ENCODE assay signal across 8 cellular contexts in the genomic region with DNA sequence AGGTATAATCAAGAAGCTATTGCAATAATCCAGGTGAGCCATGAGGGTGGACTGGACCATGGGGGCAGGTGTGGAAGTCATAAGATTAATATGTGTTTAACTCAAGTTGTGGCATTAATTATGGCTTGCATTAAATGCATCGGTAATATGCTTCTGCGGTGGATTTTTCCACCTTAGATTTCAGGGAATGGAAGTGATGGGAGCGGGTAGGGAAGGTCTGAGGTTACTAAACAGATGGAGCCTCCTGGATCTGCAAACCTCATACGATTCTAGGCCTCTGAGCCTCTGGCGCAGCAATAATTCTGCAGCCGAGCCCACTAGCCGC. TPM values are rescaled to one million over a fixed set of nuclear protein-coding genes. Genes with fewer than 3 reads are reported as not detected.
DNase-seq lines count a peak whose midpoint lies in the region; ATAC-seq, FAIRE-seq and TF ChIP-seq lines count a peak whose summit lies in the region.

No MANE protein-coding gene starts in this region.

- CTCF ChIA-PET in CD4-positive, alpha-beta T cell (lab: Charles Lee): interaction anchor here (1.1 kb wide), 1 partner anchor 74 kb away, joined by 3 read pairs; no protein-coding TSS in a partner anchor

- DNase-seq in CD4-positive, alpha-beta T cell: no peak
- DNase-seq in RWPE2 (ENCODE audit: low spot score): no peak
- DNase-seq in pancreas: no peak
- DNase-seq in KG1 (lab: John Stamatoyannopoulos, UW): no peak
- DNase-seq in cortex of kidney (lab: John Stamatoyannopoulos, UW): no peak
- DNase-seq in NCI-H2171 treated with DMSO at 0.1 percent for 48 hours (lab: John Stamatoyannopoulos, UW): no peak

- no peak for FAIRE-seq in pancreas (lab: Jason Lieb, UNC)

- peaks cover 40% of the 10 kb centered on the region for H3K36me3 Mint-ChIP-seq in CD4-positive, alpha-beta T cell (ENCODE audit: low read depth)

- intact Hi-C loops in CD4-positive, alpha-beta T cell (cut with DNase I, micrococcal nuclease): loop anchor here (1.0 to 5.0 kb wide), 4 partner anchors 40 to 1193 kb away; partner anchors contain the start of genes DNAJC25 (in 1 of the 2), ECPAS (in 1 of the 2) and INIP (in 1 of the 2)
- intact Hi-C loops in pancreas (cut with DNase I): no loop called here

- peak overlapping the region; percentile 97 for H3K27ac Mint-ChIP-seq in CD4-positive, alpha-beta T cell

- TF ChIP-seq CTCF in CD4-positive, alpha-beta T cell (IDR thresholded peaks at IDR 0.05): no peak
- no peak for TF ChIP-seq CTCF in RWPE2 (IDR thresholded peaks at IDR 0.05; ENCODE audit: poor library complexity, severe bottlenecking)
- TF ChIP-seq CTCF in pancreas (IDR thresholded peaks at IDR 0.05): no peak

- 27% methylated on average over 7 of the region's 7 CpGs for WGBS in esophagus, 2 donors
- 27 to 29% methylated on average over 7 of the region's 7 CpGs for WGBS in pancreas, 2 donors

- no peaks in the 10 kb centered on the region for H3K27me3 Mint-ChIP-seq in CD4-positive, alpha-beta T cell

- H3K27ac ChIP-seq in CD4-positive, alpha-beta T cell (ENCODE audit: low read depth, low read length): no peak overlapping the region
- no peak overlapping the region for H3K27ac ChIP-seq in RWPE2 (ENCODE audit: poor library complexity, severe bottlenecking)
- H3K27ac ChIP-seq in esophagus (ENCODE audit: low read depth in 2 of 2, low read length in 1 of 2): no peak overlapping the region
- no peak overlapping the region for H3K27ac ChIP-seq in pancreas

- H3K4me3 ChIP-seq in RWPE2 (ENCODE audit: severe bottlenecking) (peak overlapping the region; percentile 53), esophagus (ENCODE audit: low read depth in 1 of 2, low read length in 2 of 2) (peak overlapping the region; percentile 55 to 60), pancreas (peak overlapping the region; percentile 55 to 87 (median 72))

- no peak for ATAC-seq in CD4-positive, alpha-beta T cell (ENCODE audit: poor library complexity)
- ATAC-seq in RWPE2 (ENCODE audit: low read depth): no peak
- no peak for ATAC-seq in pancreas
- no peak for ATAC-seq in GM19351 (IDR thresholded peaks at IDR 0.05; ENCODE audit: unreplicated experiment)

- no peaks in the 10 kb centered on the region for H3K27me3 ChIP-seq in CD4-positive, alpha-beta T cell (ENCODE audit: control insufficient read depth, insufficient read depth, low read length)
- H3K27me3 ChIP-seq in RWPE2 (ENCODE audit: insufficient read depth, poor library complexity, severe bottlenecking) (no peaks in the 10 kb centered on the region), esophagus (ENCODE audit: control insufficient read depth in 1 of 2, insufficient read depth in 2 of 2, low read length in 2 of 2) (no peaks in the 10 kb centered on the region), pancreas (no peaks in the 10 kb centered on the region)

- H3K4me1 Mint-ChIP-seq in CD4-positive, alpha-beta T cell (ENCODE audit: low read depth): peaks cover 23% of the 10 kb centered on the region

- POLR2A ChIA-PET in CD4-positive, alpha-beta T cell (lab: Charles Lee): interaction anchor here (1.1 to 4.2 kb wide), 5 partner anchors 41 to 1193 kb away, joined by 3 to 46 read pairs (median 5); partner anchors contain the start of genes DNAJC25, ECPAS, INIP and KIAA1958

- H3K4me1 ChIP-seq in RWPE2 (ENCODE audit: insufficient read depth, poor library complexity, severe bottlenecking) (peaks cover 3% of the 10 kb centered on the region), esophagus (ENCODE audit: control insufficient read depth in 2 of 2, insufficient read depth in 2 of 2, low read length in 1 of 2) (peaks cover 3 to 5% of the 10 kb centered on the region in 2 donors), pancreas (peaks cover 0 to 5% (median 0%) of the 10 kb centered on the region in 3 donors)

- H3K4me3 Mint-ChIP-seq in CD4-positive, alpha-beta T cell: peak overlapping the region; percentile 97

- H3K9me3 ChIP-seq in CD4-positive, alpha-beta T cell (ENCODE audit: control insufficient read depth, low read length): no peaks in the 10 kb centered on the region
- no peaks in the 10 kb centered on the region for H3K9me3 ChIP-seq in RWPE2 (ENCODE audit: severe bottlenecking)
- H3K9me3 ChIP-seq in esophagus (ENCODE audit: control insufficient read depth in 2 of 2, insufficient read depth in 1 of 2, low read depth in 1 of 2, low read length in 1 of 2): no peaks in the 10 kb centered on the region
- no peaks in the 10 kb centered on the region for H3K9me3 ChIP-seq in pancreas

- H3K36me3 ChIP-seq in RWPE2 (ENCODE audit: low read depth) (peaks cover 9% of the 10 kb centered on the region; the same call in 1 of the 2 replicates), esophagus (ENCODE audit: control insufficient read depth in 2 of 2, insufficient read depth in 2 of 2, low read length in 1 of 2) (no peaks in the 10 kb centered on the region), pancreas (no peaks in the 10 kb centered on the region)

- no peaks in the 10 kb centered on the region for H3K9me3 Mint-ChIP-seq in CD4-positive, alpha-beta T cell

RNA-seq across cellular contexts. Expression of gene ZNF483, which starts 0.3 kb away (rescaled TPM):
- 10 to 100 TPM; 28.5 to 32.9 TPM for total RNA-seq in CD4-positive, alpha-beta T cell
- under 1 TPM; 0.09 to 0.18 TPM for polyA plus RNA-seq in esophagus
- total RNA-seq in pancreas: 1 to 10 TPM; 2.6 to 8.0 (median 6.0) TPM
- polyA plus RNA-seq in pancreas: 1 to 10 TPM; 1.1 to 2.0 TPM

RNA-seq across cellular contexts. Expression of gene ECPAS, which starts 40.5 kb away (rescaled TPM):
- total RNA-seq in CD4-positive, alpha-beta T cell: 10 to 100 TPM; 36.6 to 37.5 TPM
- polyA plus RNA-seq in esophagus (10 to 100 TPM; 12.7 to 15.7 TPM), pancreas (10 to 100 TPM; 12.2 to 18.3 TPM)
- 10 to 100 TPM; 36.6 to 43.6 (median 40.3) TPM for total RNA-seq in pancreas

Comparison
In these comparisons a context has a peak if more than half of its experiments do, and no peak if none do; other contexts are left out.
1. intact Hi-C loops: an anchor here in CD4-positive, alpha-beta T cell (1.0 to 5.0 kb wide); none called in pancreas.